Comparison of ENCODE assay signal across 9 cellular contexts in genomic region chr2:24315669-24316068, GRCh38. TPM values are rescaled to one million over a fixed set of nuclear protein-coding genes. Genes with fewer than 3 reads are reported as not detected.
A peak's percentile ranks its signal among the peaks of the same experiment; 100 is the strongest.
DNase-seq lines count a peak whose midpoint lies in the region; ATAC-seq, FAIRE-seq and TF ChIP-seq lines count a peak whose summit lies in the region.
"Had no signal": no experiment of that assay in that cellular context is flagged by ENCODE, and none has a peak within 500 bp of the region (broad histone marks: within the 10 kb centered on the region; RNA-seq: fewer than 3 reads in every experiment).

No MANE protein-coding gene starts in this region.

- dilution Hi-C loops in mammary epithelial cell (cut with HindIII; ENCODE audit: low sequenced_read_pairs): no loop called here

- H2AFZ ChIP-seq in GM12878 (ENCODE audit: control insufficient read depth, low read depth, low read length): no peak overlapping the region
- H2AFZ ChIP-seq in mammary epithelial cell (ENCODE audit: low read depth, low read length): no peak overlapping the region

- SMC1A ChIA-PET in GM12878 (lab: Charles Lee; ENCODE audit: uncharacterized antibody, unreplicated experiment): interaction anchor here (0.6 to 4.9 kb wide), 14 partner anchors 8 to 55 kb away, joined by 3 to 68 read pairs (median 8); no protein-coding TSS in a partner anchor

- BruUV-seq in GM12878 (replicated peaks; lab: Mats Ljungman, UMichigan) (no TSS peak), mammary epithelial cell (replicated peaks; lab: Mats Ljungman, UMichigan) (no TSS peak)

- H3K36me3 ChIP-seq in GM12878 (ENCODE audit: control insufficient read depth in 2 of 2, insufficient read depth in 2 of 2, low read length in 1 of 2) (peaks cover 0 to under 1% of the 10 kb centered on the region in 2 experiments; a peak in 2 of 4 replicates), mammary epithelial cell (ENCODE audit: insufficient read depth, low read length) (peaks cover 3% of the 10 kb centered on the region)

- TF ChIP-seq POLR2A in GM12891 (IDR thresholded peaks at IDR 0.05; ENCODE audit: low read depth, low read length): no peak
- no peak for TF ChIP-seq POLR2A in GM12878 (IDR thresholded peaks at IDR 0.05; ENCODE audit: low read depth, low read length)

- H3K4me3 ChIP-seq in GM12878: 0 out of 2 replicates have a peak overlapping the region, but pooled peaks have one; percentile 11
- no peak overlapping the region for H3K4me3 ChIP-seq in mammary epithelial cell (replicated peaks in 1 of 3; ENCODE audit: insufficient read depth in 1 of 3, low read depth in 2 of 3, low read length in 3 of 3)

- peaks cover 3% of the 10 kb centered on the region; the same call in 1 of the 3 replicates for H3K9me3 ChIP-seq in GM12878 (replicated peaks; ENCODE audit: control insufficient read depth, insufficient read depth, low read length)
- H3K9me3 ChIP-seq in mammary epithelial cell (replicated peaks; ENCODE audit: insufficient read depth, low read length): no peaks in the 10 kb centered on the region

- CTCF ChIA-PET in GM12878 (lab: Yijun Ruan, JAX) (interaction anchor here (0.6 to 2.6 kb wide), 9 partner anchors 9 to 43 kb away, joined by 3 to 15 read pairs (median 5); no protein-coding TSS in a partner anchor), mammary epithelial cell (lab: Charles Lee; ENCODE audit: low non-redundant PET) (no interaction called here)

- H3K79me2 ChIP-seq in GM12878 (ENCODE audit: control insufficient read depth, insufficient read depth, low read length): peaks cover 40% of the 10 kb centered on the region
- peaks cover 16% of the 10 kb centered on the region for H3K79me2 ChIP-seq in mammary epithelial cell (ENCODE audit: insufficient read depth, low read length)

- in situ Hi-C loops in GM12878 (cut with MboI): no loop called here
- in situ Hi-C loops in mammary epithelial cell (cut with MboI; ENCODE audit: low sequenced_read_pairs in 2 of 2): no loop called here

- ATAC-seq in HG03039 (IDR thresholded peaks at IDR 0.05; ENCODE audit: unreplicated experiment): peak; percentile 49
- peak; percentile 83 for ATAC-seq in GM12878

- RAD21 ChIA-PET in GM12878 (lab: Charles Lee; ENCODE audit: unreplicated experiment): interaction anchor here (0.6 to 4.3 kb wide), 13 partner anchors 14 to 389 kb away, joined by 3 to 55 read pairs (median 5); partner anchors contain the start of gene ATAD2B

- POLR2A ChIA-PET in GM12878 (lab: Charles Lee): interaction anchor here (0.7 to 4.9 kb wide), 7 partner anchors 14 to 491 kb away, joined by 3 to 35 read pairs (median 14); partner anchors contain the start of gene ITSN2

- WGBS in GM12878 (ENCODE audit: insufficient coverage, insufficient replicate concordance, low lambda C conversion rate, missing lambda C conversion rate): 2% methylated on average over 3 of the region's 3 CpGs
- WGBS in mammary epithelial cell (ENCODE audit: low coverage, missing lambda C conversion rate): 100% methylated on average over 3 of the region's 3 CpGs

- H3K27ac ChIP-seq in GM12878 (ENCODE audit: control insufficient read depth, insufficient read depth) (peak overlapping the region; percentile 69), mammary epithelial cell (ENCODE audit: insufficient read depth, low read depth, low read length) (no peak overlapping the region)

- FAIRE-seq in GM12891 (lab: Jason Lieb, UNC): peak; percentile 93
- FAIRE-seq in GM19239 (lab: Jason Lieb, UNC): peak; percentile 75
- peak; percentile 87 for FAIRE-seq in GM12878 (lab: Jason Lieb, UNC)

- H4K20me1 ChIP-seq in GM12878 (ENCODE audit: control insufficient read depth, insufficient read depth) (no peaks in the 10 kb centered on the region; the same call in 1 of the 2 replicates), mammary epithelial cell (ENCODE audit: insufficient read depth, low read length) (no peaks in the 10 kb centered on the region)

- no peaks in the 10 kb centered on the region for H3K27me3 ChIP-seq in GM12878 (replicated peaks in 1 of 2; ENCODE audit: control insufficient read depth in 2 of 2, insufficient read depth in 2 of 2, low read length in 1 of 2)
- H3K27me3 ChIP-seq in mammary epithelial cell (ENCODE audit: insufficient read depth, low read length): no peaks in the 10 kb centered on the region

- peak overlapping the region; percentile 5 for H3K4me2 ChIP-seq in GM12878 (ENCODE audit: control insufficient read depth, insufficient read depth)
- H3K4me2 ChIP-seq in mammary epithelial cell (ENCODE audit: insufficient read depth, low read depth, low read length): no peak overlapping the region

- TF ChIP-seq EP300 in GM12878 (IDR thresholded peaks at IDR 0.05; ENCODE audit: borderline replicate concordance in 1 of 2, control insufficient read depth in 1 of 2, low read depth in 2 of 2, low read length in 2 of 2): peak; percentile 58 to 67; a peak in 3 of 4 replicates

- TF ChIP-seq CTCF in GM12878 (IDR thresholded peaks at IDR 0.05 in 2 of 3, conservative IDR thresholded peaks at IDR 0.05 in 1 of 3; ENCODE audit: control insufficient read depth in 2 of 3, extremely low read depth in 1 of 3, insufficient read depth in 1 of 3, low read depth in 3 of 3, low read length in 3 of 3) (no peak), mammary epithelial cell (conservative IDR thresholded peaks at IDR 0.05 in 1 of 2, IDR thresholded peaks at IDR 0.05 in 1 of 2; ENCODE audit: extremely low read depth in 1 of 2, insufficient read depth in 1 of 2, low read depth in 1 of 2, low read length in 2 of 2) (no peak)

- H3K9ac ChIP-seq in GM12878 (ENCODE audit: control insufficient read depth, insufficient read depth, low read length) (no peak overlapping the region), mammary epithelial cell (ENCODE audit: insufficient read depth, low read length) (no peak overlapping the region)

- no peak for TF ChIP-seq RAD21 in GM12878 (IDR thresholded peaks at IDR 0.05; ENCODE audit: insufficient read depth, low read depth, low read length)

- DNase-seq in GM12891 (ENCODE audit: insufficient read length, low spot score): peak; percentile 35
- peak; percentile 13 for DNase-seq in GM19239 (ENCODE audit: insufficient read length, low spot score)
- DNase-seq in GM12878 (ENCODE audit: low read depth, low spot score): peak; percentile 70
- no peak for DNase-seq in SW 1271 (lab: John Stamatoyannopoulos, UW)
- DNase-seq in mammary epithelial cell: no peak
- DNase-seq in pons (ENCODE audit: low spot score): no peak
- no peak for DNase-seq in NOMO-1 treated with DMSO at 0.1 percent for 48 hours (lab: John Stamatoyannopoulos, UW; ENCODE audit: unreplicated experiment)
- DNase-seq: NCI-H345 had no signal

- intact Hi-C loops in GM12878 (cut with micrococcal nuclease; ENCODE audit: unreplicated experiment): loop anchor here (2.0 to 5.0 kb wide), 3 partner anchors 27 to 67 kb away; no protein-coding TSS in a partner anchor
- intact Hi-C loops in mammary epithelial cell (cut with micrococcal nuclease): no loop called here

- peaks cover 35% of the 10 kb centered on the region for H3K4me1 ChIP-seq in GM12878 (ENCODE audit: control insufficient read depth, insufficient read depth, low read length)
- no peaks in the 10 kb centered on the region for H3K4me1 ChIP-seq in mammary epithelial cell (ENCODE audit: insufficient read depth, low read length)

TF ChIP-seq in GM12891, 5 proteins besides CTCF, POLR2A, EP300 and RAD21:
- peak; percentile 81 for TF ChIP-seq PAX5 (IDR thresholded peaks at IDR 0.05; ENCODE audit: insufficient read depth, low read length, severe bottlenecking)
- TF ChIP-seq POLR2AphosphoS5 (IDR thresholded peaks at IDR 0.05; ENCODE audit: low read depth, low read length): no peak
- TF ChIP-seq POU2F2 (IDR thresholded peaks at IDR 0.05; ENCODE audit: low read depth, low read length): 0 out of 2 replicates have a peak, but pooled peaks have one; percentile 39
- no peak for TF ChIP-seq TAF1 (IDR thresholded peaks at IDR 0.05; ENCODE audit: low read depth, low read length)
- TF ChIP-seq SPI1 (IDR thresholded peaks at IDR 0.05; ENCODE audit: low read depth, low read length): peak; percentile 75
TF ChIP-seq in GM12891: peak in this region for 3.

RNA-seq across cellular contexts. Expression of gene ITSN2, which starts 44.7 kb away (rescaled TPM):
- 26.9 TPM for polyA plus RNA-seq in GM12891 (2012; ENCODE audit: low read depth, missing spikeins)
- 276 and 309 TPM in 2 replicates for total RNA-seq in GM12878 (2013; cell fraction: nucleolus; rRNA removed)
- total RNA-seq in GM12878 (2014; rRNA removed) (43.9 and 53.0 TPM in 2 replicates), GM12878 (2014; rRNA removed; fragmentation: Illumina TruSeq; extraction: Trizol) (52.7 and 54.9 TPM in 2 replicates), GM12878 (2021) (65.1 and 70.1 TPM in 2 replicates), mammary epithelial cell (10 to 100 TPM; 27.8 to 34.2 TPM)
- 22.9 TPM for polyA plus RNA-seq in GM12878 (2011; ENCODE audit: low read depth)
- polyA plus RNA-seq in GM12878 (2011; rRNA removed) (80.0 and 87.9 TPM in 2 replicates), GM12878 (2014; fragmentation: Illumina TruSeq; extraction: Trizol) (57.4 and 69.9 TPM in 2 replicates), GM12878 (2014; fragmentation: Nextera tagmentation; extraction: Ambion mirVana) (10 to 100 TPM; 20.5 to 24.3 TPM), GM12878 (2014; rRNA removed) (41.8 and 47.8 TPM in 2 replicates), GM12878 (2016; fragmentation: Nextera tagmentation; extraction: Ambion mirVana) (10 to 100 TPM; 56.6 to 58.1 TPM), mammary epithelial cell (14.1 TPM)
- 50.0 and 89.8 TPM in 2 replicates for polyA plus RNA-seq in GM12878 (2011; cell fraction: cytosol; rRNA removed)
- polyA plus RNA-seq in GM12878 (2011; cell fraction: nucleus; rRNA removed): 100 and 104 TPM in 2 replicates
- polyA plus RNA-seq in GM12878 (2012): 37.9 and 40.1 TPM in 2 replicates
- polyA minus RNA-seq in GM12878 (2011; rRNA and poly(A)+ RNA removed): 89.4 and 131 TPM in 2 replicates
- 30.5 and 30.8 TPM in 2 replicates for polyA minus RNA-seq in GM12878 (2011; cell fraction: cytosol; rRNA and poly(A)+ RNA removed)
- polyA minus RNA-seq in GM12878 (2011; cell fraction: nucleus; rRNA and poly(A)+ RNA removed): 53.2 and 83.5 TPM in 2 replicates
- polyA minus RNA-seq in mammary epithelial cell: 12.8 TPM

Comparison
In these comparisons a context has a peak if more than half of its experiments do, and no peak if none do; other contexts are left out.
1. DNase-seq: peak in GM12891 (single experiment), GM19239 (single experiment) and GM12878 (single experiment); none in SW 1271 (0 of 2), mammary epithelial cell (single experiment), pons (single experiment) and NOMO-1 treated with DMSO at 0.1 percent for 48 hours (single experiment).